8 cellular contexts compared by ENCODE assay signal in the genomic region with DNA sequence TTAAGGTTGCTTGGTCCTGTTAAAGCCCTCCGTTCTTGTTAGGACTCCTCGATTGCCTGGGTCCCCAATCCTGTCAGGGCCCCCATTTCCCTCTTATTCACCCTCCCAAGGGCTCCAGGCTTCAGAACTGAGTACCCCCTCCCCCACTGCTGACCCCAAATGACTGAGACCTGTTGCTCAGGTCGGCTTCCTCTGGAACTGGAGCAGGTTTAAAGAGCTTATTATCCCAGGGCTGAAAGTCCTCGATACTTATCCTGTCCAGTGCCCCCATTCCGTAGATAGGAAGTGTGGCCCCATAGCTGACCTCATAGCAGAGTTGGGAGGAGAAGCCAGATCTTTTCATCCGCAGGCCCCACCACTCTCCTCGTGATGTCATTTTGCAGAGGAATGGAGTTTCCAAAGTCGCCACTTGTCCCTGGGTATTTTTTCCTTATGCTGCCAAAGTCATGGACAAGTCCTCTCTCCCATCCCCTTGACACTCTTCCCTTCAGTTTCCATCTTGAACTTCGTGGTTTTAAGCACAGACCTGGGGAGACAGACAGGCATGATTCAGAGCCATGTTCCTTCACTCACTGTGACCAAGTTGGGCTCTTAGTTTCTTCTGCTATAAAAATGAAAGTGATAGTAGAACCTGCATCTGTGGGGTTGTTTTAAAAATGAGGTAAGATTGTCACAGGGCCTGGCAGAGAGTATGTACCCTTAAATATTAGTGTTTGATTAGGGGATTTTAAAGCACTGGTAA. TPM values are rescaled to one million over a fixed set of nuclear protein-coding genes. Genes with fewer than 3 reads are reported as not detected.
A peak's percentile ranks its signal among the peaks of the same experiment; 100 is the strongest.
DNase-seq lines count a peak whose midpoint lies in the region; ATAC-seq, FAIRE-seq and TF ChIP-seq lines count a peak whose summit lies in the region.

No MANE protein-coding gene starts in this region.

- H3K4me3 ChIP-seq in H1 (ENCODE audit: extremely low read depth in 1 of 4, insufficient read depth in 2 of 4, low read depth in 3 of 4, low read length in 4 of 4) (peak overlapping the region; percentile 78 to 95 (median 88); a peak in 7 of 8 replicates), neural cell (ENCODE audit: low read length) (peak overlapping the region; percentile 99)

- H3K4me3 Mint-ChIP-seq in T-helper 2 cell treated with Interferon-gamma antibody and Interleukin-4, amounts not matched to agents 5 μg/mL and 100 μg/mL, for 36 hours, result peak overlapping the region; percentile 94

- no peak overlapping the region for H3K14ac ChIP-seq in H1 (ENCODE audit: insufficient read length)

- TF ChIP-seq POLR2A in H1 (IDR thresholded peaks at IDR 0.05; ENCODE audit: control extremely low read depth in 1 of 2, low read depth in 2 of 2, low read length in 2 of 2), result no peak

- POLR2A ChIA-PET in H1 (lab: Charles Lee; ENCODE audit: partially characterized antibody), result interaction anchor here (1.5 kb wide), 1 partner anchor 42 kb away, joined by 4 read pairs; no protein-coding TSS in a partner anchor

- no peaks in the 10 kb centered on the region; a peak in 1 of 7 replicates for H3K4me1 ChIP-seq in H1 (replicated peaks in 1 of 4; ENCODE audit: control insufficient read depth in 3 of 4, insufficient read depth in 4 of 4, low read length in 3 of 4)

- no peak overlapping the region for H3K27ac ChIP-seq in H1 (ENCODE audit: low read depth, low read length)
- H3K27ac ChIP-seq in neural cell (ENCODE audit: low read length), result peak overlapping the region; percentile 81

- H3K23me2 ChIP-seq in H1 (ENCODE audit: low read depth, low read length), result no peaks in the 10 kb centered on the region

- no peak overlapping the region for H3K56ac ChIP-seq in H1 (replicated peaks; ENCODE audit: insufficient read length, low read depth, low read length)

- H4K20me1 ChIP-seq in H1 (replicated peaks in 1 of 2; ENCODE audit: control insufficient read depth in 1 of 2, insufficient read depth in 2 of 2, low read length in 2 of 2) (no peaks in the 10 kb centered on the region), neural cell (ENCODE audit: insufficient read depth) (no peaks in the 10 kb centered on the region)

- peaks cover 9% of the 10 kb centered on the region for H3K4me1 Mint-ChIP-seq in T-helper 2 cell treated with Interferon-gamma antibody and Interleukin-4, amounts not matched to agents 5 μg/mL and 100 μg/mL, for 36 hours (ENCODE audit: low read depth)

- no peak overlapping the region for H3K18ac ChIP-seq in H1 (ENCODE audit: extremely low read depth, low read length)

- H2AFZ ChIP-seq in H1 (ENCODE audit: low read length), result 0 out of 2 replicates have a peak overlapping the region, but pooled peaks have one; percentile 63
- H2AFZ ChIP-seq in neural cell (ENCODE audit: low read depth, low read length), result peak overlapping the region; percentile 98

- no peaks in the 10 kb centered on the region for H3K9me3 ChIP-seq in H1 (ENCODE audit: insufficient read depth in 2 of 2, low read depth in 1 of 2, low read length in 1 of 2)
- H3K9me3 ChIP-seq in neural cell (ENCODE audit: low read length), result no peaks in the 10 kb centered on the region

- TF ChIP-seq RAD21 in H1 (IDR thresholded peaks at IDR 0.05 in 1 of 2, conservative IDR thresholded peaks at IDR 0.05 in 1 of 2; ENCODE audit: low read depth in 2 of 2, low read length in 2 of 2) (no peak), neural cell (conservative IDR thresholded peaks at IDR 0.05) (no peak)

- H4K8ac ChIP-seq in H1 (ENCODE audit: extremely low read depth, insufficient read depth, low read length), result no peak overlapping the region; the same call in 1 of the 2 replicates

- H2BK120ac ChIP-seq in H1 (replicated peaks; ENCODE audit: low read depth, low read length), result no peak overlapping the region

- WGBS in H1 (ENCODE audit: extremely low coverage in 1 of 2, insufficient coverage in 1 of 2, insufficient read length in 1 of 2, insufficient replicate concordance in 2 of 2, low coverage in 1 of 2, low lambda C conversion rate in 2 of 2, missing lambda C conversion rate in 1 of 2), 2 experiments, result 56% methylated on average over 9 of the region's 9 CpGs; no CpG with 5 or more reads in 1 of the 2 experiments

- no peak overlapping the region for H3K4ac ChIP-seq in H1 (replicated peaks; ENCODE audit: insufficient read length, low read depth, low read length)

- H2BK20ac ChIP-seq in H1 (ENCODE audit: low read length), result no peak overlapping the region

- H3K27me3 ChIP-seq in H1 (replicated peaks in 1 of 4; ENCODE audit: control insufficient read depth in 3 of 4, extremely low read depth in 1 of 4, insufficient read depth in 3 of 4, low read length in 3 of 4), result no peaks in the 10 kb centered on the region
- H3K27me3 ChIP-seq in neural cell (ENCODE audit: insufficient read depth, low read depth, low read length), result no peaks in the 10 kb centered on the region

- peaks cover 5% of the 10 kb centered on the region for H3K36me3 Mint-ChIP-seq in T-helper 2 cell treated with Interferon-gamma antibody and Interleukin-4, amounts not matched to agents 5 μg/mL and 100 μg/mL, for 36 hours (ENCODE audit: low read depth)

- no peaks in the 10 kb centered on the region for H3K79me1 ChIP-seq in H1 (ENCODE audit: low read depth, low read length)

- ATAC-seq in GM18511 (IDR thresholded peaks at IDR 0.05; ENCODE audit: unreplicated experiment), result peak; percentile 50
- peak; percentile 57 for ATAC-seq in HG02973 (IDR thresholded peaks at IDR 0.05; ENCODE audit: unreplicated experiment)
- ATAC-seq in HG02970 (IDR thresholded peaks at IDR 0.05; ENCODE audit: low FRiP score, unreplicated experiment), result no peak

- H2AK5ac ChIP-seq in H1 (ENCODE audit: low read depth, low read length), result no peak overlapping the region

- no peak overlapping the region for H4K5ac ChIP-seq in H1 (ENCODE audit: insufficient read length, low read depth, low read length)

- H3K27ac Mint-ChIP-seq in T-helper 2 cell treated with Interferon-gamma antibody and Interleukin-4, amounts not matched to agents 5 μg/mL and 100 μg/mL, for 36 hours, result peak overlapping the region; percentile 98

- TF ChIP-seq CTCF in H1 (IDR thresholded peaks at IDR 0.05; ENCODE audit: control extremely low read depth in 1 of 3, insufficient read depth in 1 of 3, low read depth in 1 of 3, low read length in 3 of 3) (no peak), neural cell (IDR thresholded peaks at IDR 0.05; ENCODE audit: poor library complexity, severe bottlenecking) (no peak)

- H3K79me2 ChIP-seq in H1 (ENCODE audit: control insufficient read depth in 1 of 2, insufficient read depth in 2 of 2, low read length in 2 of 2), result no peaks in the 10 kb centered on the region
- peaks cover 22% of the 10 kb centered on the region for H3K79me2 ChIP-seq in neural cell (replicated peaks; ENCODE audit: insufficient read depth, low read length)

- H3K36me3 ChIP-seq in H1 (ENCODE audit: control insufficient read depth in 2 of 4, insufficient read depth in 4 of 4, low read length in 3 of 4) (no peaks in the 10 kb centered on the region), neural cell (ENCODE audit: insufficient read depth, low read length) (no peaks in the 10 kb centered on the region)

- no peaks in the 10 kb centered on the region for H3K9me2 ChIP-seq in neural cell (ENCODE audit: insufficient read depth, low read length)

- H4K91ac ChIP-seq in H1 (replicated peaks; ENCODE audit: insufficient read length, low read length), result no peak overlapping the region

- H2BK5ac ChIP-seq in H1 (ENCODE audit: low read depth, low read length), result no peak overlapping the region

- CTCF ChIA-PET in H1 (lab: Charles Lee; ENCODE audit: partially characterized antibody), result interaction anchor here (1.0 to 1.9 kb wide), 3 partner anchors 14 to 210 kb away, joined by 3 to 6 read pairs (median 5); no protein-coding TSS in a partner anchor

- H3K4me2 ChIP-seq in H1 (ENCODE audit: insufficient read depth in 1 of 2, low read depth in 2 of 2, low read length in 2 of 2) (peak overlapping the region; percentile 91), neural cell (ENCODE audit: low read length) (peak overlapping the region; percentile 82)

- no peaks in the 10 kb centered on the region for H3K27me3 Mint-ChIP-seq in T-helper 2 cell treated with Interferon-gamma antibody and Interleukin-4, amounts not matched to agents 5 μg/mL and 100 μg/mL, for 36 hours (ENCODE audit: low read depth)

- no peaks in the 10 kb centered on the region for H3F3A ChIP-seq in neural cell (ENCODE audit: insufficient read depth, low read length, poor library complexity, severe bottlenecking)

- no peaks in the 10 kb centered on the region for H3K9me3 Mint-ChIP-seq in T-helper 2 cell treated with Interferon-gamma antibody and Interleukin-4, amounts not matched to agents 5 μg/mL and 100 μg/mL, for 36 hours

- no peak overlapping the region for H3K23ac ChIP-seq in H1 (ENCODE audit: insufficient read length)

- no peak overlapping the region for H2BK12ac ChIP-seq in H1 (ENCODE audit: low read depth, low read length)

- H2BK15ac ChIP-seq in H1 (ENCODE audit: low read length), result no peak overlapping the region

- H3K9ac ChIP-seq in H1 (replicated peaks in 1 of 4; ENCODE audit: extremely low read depth in 1 of 4, low read depth in 3 of 4, low read length in 3 of 4) (peak overlapping the region in 1 of 4 experiments; percentile 37; a peak in 2 of 7 replicates), neural cell (ENCODE audit: low read length) (peak overlapping the region; percentile 96)

- TF ChIP-seq EP300 in H1 (IDR thresholded peaks at IDR 0.05; ENCODE audit: borderline replicate concordance in 1 of 2, low read depth in 2 of 2, low read length in 2 of 2), result no peak
- TF ChIP-seq EP300 in neural cell (conservative IDR thresholded peaks at IDR 0.05; ENCODE audit: poor library complexity, severe bottlenecking), result no peak

- peak; percentile 33 for DNase-seq in T-helper 2 cell treated with Interferon-gamma antibody and Interleukin-4, amounts not matched to agents 5 μg/mL and 100 μg/mL, for 36 hours (ENCODE audit: low spot score)
- DNase-seq in H1 (ENCODE audit: low read depth in 1 of 2, low spot score in 2 of 2) (no peak), DMS153 (lab: John Stamatoyannopoulos, UW) (no peak), A172 (ENCODE audit: low spot score) (no peak)

- FAIRE-seq in H1 (lab: Jason Lieb, UNC), result no peak

RNA-seq across cellular contexts. Expression of a gene that starts 1.2 kb away (rescaled TPM):
- total RNA-seq in H1 (2021; fragmentation: NEBNext Ultra II Directional; extraction: Animal tissue kit (Norgen Biotek cat#: 25700)), result 6.6 and 7.0 TPM in 2 replicates
- polyA plus RNA-seq in H1 (2011; rRNA removed) (12.2 and 14.6 TPM in 2 replicates), neural cell (37.2 and 40.6 TPM in 2 replicates)
- 9.3 TPM for polyA plus RNA-seq in H1 (2011; cell fraction: cytosol; rRNA removed)
- 11.6 TPM for polyA plus RNA-seq in H1 (2011; cell fraction: nucleus; rRNA removed)
- 4.3 to 7.5 TPM (median 4.8 TPM) in 4 replicates for polyA plus RNA-seq in H1 (2012, experiment 1 of 2)
- 2.6 TPM for polyA plus RNA-seq in H1 (2012, experiment 2 of 2)
- polyA plus RNA-seq in H1 (2013, experiment 1 of 2), result 4.7 TPM
- 5.7 TPM for polyA plus RNA-seq in H1 (2013, experiment 2 of 2)
- polyA minus RNA-seq in H1 (2011; rRNA and poly(A)+ RNA removed), result 14.2 and 14.3 TPM in 2 replicates
- 6.1 TPM for polyA minus RNA-seq in H1 (2011; cell fraction: cytosol; rRNA and poly(A)+ RNA removed)
- 7.1 TPM for polyA minus RNA-seq in H1 (2011; cell fraction: nucleus; rRNA and poly(A)+ RNA removed)
- polyA minus RNA-seq in neural cell, result 38.9 and 39.0 TPM in 2 replicates
- total RNA-seq in A172 (2014; rRNA removed; shearing (Covaris generic)), result 8.8 and 14.1 TPM in 2 replicates

RNA-seq across cellular contexts. Expression of a gene that starts 32.7 kb away (rescaled TPM):
- total RNA-seq in H1 (2021; fragmentation: NEBNext Ultra II Directional; extraction: Animal tissue kit (Norgen Biotek cat#: 25700)), result 0.33 TPM in 1 of 2 replicates, not detected in the other
- polyA plus RNA-seq in H1 (2011; rRNA removed) (0.05 and 0.06 TPM in 2 replicates), neural cell (41.3 and 47.4 TPM in 2 replicates)
- 0.17 TPM for polyA plus RNA-seq in H1 (2011; cell fraction: cytosol; rRNA removed)
- 0.26 TPM for polyA plus RNA-seq in H1 (2011; cell fraction: nucleus; rRNA removed)
- polyA plus RNA-seq in H1 (2012, experiment 1 of 2), result 0.03 to 0.24 TPM (median 0.04 TPM) in 4 replicates
- polyA plus RNA-seq in H1 (2012, experiment 2 of 2), result 0.03 TPM
- polyA plus RNA-seq in H1 (2013, experiment 1 of 2), result 0.04 TPM
- polyA plus RNA-seq in H1 (2013, experiment 2 of 2), result 0.09 TPM
- 0.28 and 1.4 TPM in 2 replicates for polyA minus RNA-seq in H1 (2011; rRNA and poly(A)+ RNA removed)
- not detected for polyA minus RNA-seq in H1 (2011; cell fraction: cytosol; rRNA and poly(A)+ RNA removed)
- not detected for polyA minus RNA-seq in H1 (2011; cell fraction: nucleus; rRNA and poly(A)+ RNA removed)
- polyA minus RNA-seq in neural cell, result 64.5 and 73.5 TPM in 2 replicates
- not detected in 2 replicates for total RNA-seq in A172 (2014; rRNA removed; shearing (Covaris generic))

RNA-seq across cellular contexts. Expression of a gene that starts 39.7 kb away (rescaled TPM):
- 22.5 and 25.9 TPM in 2 replicates for total RNA-seq in H1 (2021; fragmentation: NEBNext Ultra II Directional; extraction: Animal tissue kit (Norgen Biotek cat#: 25700))
- polyA plus RNA-seq in H1 (2011; rRNA removed), result 19.1 and 24.3 TPM in 2 replicates
- polyA plus RNA-seq in H1 (2011; cell fraction: cytosol; rRNA removed), result 29.1 TPM
- polyA plus RNA-seq in H1 (2011; cell fraction: nucleus; rRNA removed), result 24.8 TPM
- 24.6 to 31.1 TPM (median 27.8 TPM) in 4 replicates for polyA plus RNA-seq in H1 (2012, experiment 1 of 2)
- 18.9 TPM for polyA plus RNA-seq in H1 (2012, experiment 2 of 2)
- polyA plus RNA-seq in H1 (2013, experiment 1 of 2), result 19.3 TPM
- polyA plus RNA-seq in H1 (2013, experiment 2 of 2), result 18.1 TPM
- polyA minus RNA-seq in H1 (2011; rRNA and poly(A)+ RNA removed), result 10.2 and 11.3 TPM in 2 replicates
- polyA minus RNA-seq in H1 (2011; cell fraction: cytosol; rRNA and poly(A)+ RNA removed), result 20.2 TPM
- polyA minus RNA-seq in H1 (2011; cell fraction: nucleus; rRNA and poly(A)+ RNA removed), result 20.9 TPM
- polyA plus RNA-seq in neural cell, result 44.0 and 51.8 TPM in 2 replicates
- 13.5 and 14.9 TPM in 2 replicates for polyA minus RNA-seq in neural cell
- 21.6 and 28.9 TPM in 2 replicates for total RNA-seq in A172 (2014; rRNA removed; shearing (Covaris generic))

RNA-seq across cellular contexts. Expression of a gene that starts 43.8 kb away (rescaled TPM):
- 160 and 163 TPM in 2 replicates for total RNA-seq in H1 (2021; fragmentation: NEBNext Ultra II Directional; extraction: Animal tissue kit (Norgen Biotek cat#: 25700))
- polyA plus RNA-seq in H1 (2011; rRNA removed) (71.6 and 84.5 TPM in 2 replicates), neural cell (38.4 and 42.5 TPM in 2 replicates)
- polyA plus RNA-seq in H1 (2011; cell fraction: cytosol; rRNA removed), result 88.1 TPM
- polyA plus RNA-seq in H1 (2011; cell fraction: nucleus; rRNA removed), result 76.8 TPM
- 113 to 132 TPM (median 117 TPM) in 4 replicates for polyA plus RNA-seq in H1 (2012, experiment 1 of 2)
- 86.7 TPM for polyA plus RNA-seq in H1 (2012, experiment 2 of 2)
- polyA plus RNA-seq in H1 (2013, experiment 1 of 2), result 72.7 TPM
- polyA plus RNA-seq in H1 (2013, experiment 2 of 2), result 74.4 TPM
- 44.3 and 67.5 TPM in 2 replicates for polyA minus RNA-seq in H1 (2011; rRNA and poly(A)+ RNA removed)
- polyA minus RNA-seq in H1 (2011; cell fraction: cytosol; rRNA and poly(A)+ RNA removed), result 45.7 TPM
- 27.7 TPM for polyA minus RNA-seq in H1 (2011; cell fraction: nucleus; rRNA and poly(A)+ RNA removed)
- polyA minus RNA-seq in neural cell, result 30.2 and 32.1 TPM in 2 replicates
- total RNA-seq in A172 (2014; rRNA removed; shearing (Covaris generic)), result 60.1 and 112 TPM in 2 replicates
